Comparison of ENCODE assay signal across 34 cellular contexts in the genomic region with DNA sequence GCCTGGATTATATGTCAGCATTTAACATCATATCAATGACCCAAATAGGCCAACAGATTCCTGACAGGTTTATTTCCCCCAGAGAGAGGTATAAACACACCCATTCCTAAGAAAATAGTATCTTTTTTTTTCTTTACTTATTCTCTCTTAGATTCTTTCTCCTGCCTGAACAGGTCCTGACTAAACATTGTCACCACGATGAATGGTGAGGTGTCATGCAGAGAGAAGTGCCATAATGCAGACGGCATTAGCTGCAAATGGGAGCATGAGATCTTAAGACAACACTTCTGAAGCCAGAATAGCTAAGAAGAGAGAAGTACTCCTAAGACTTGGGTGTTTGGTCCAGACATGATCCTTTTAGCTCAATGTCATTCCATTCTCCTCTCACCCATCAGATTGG.
"Had no signal": no experiment of that assay in that cellular context is flagged by ENCODE, and none has a peak within 500 bp of the region (broad histone marks: within the 10 kb centered on the region; RNA-seq: fewer than 3 reads in every experiment).

No MANE protein-coding gene starts in this region.

- H3K27ac ChIP-seq: KMS-11 had no signal

- DNase-seq: Karpas-422, Kasumi-1, KG1, MG63, MM.1S, MV-4-11, NCI-H1048, NCI-H1092, NCI-H1105, NCI-H1105 treated with DMSO at 0.1 percent for 48 hours, NCI-H1417 treated with DMSO at 0.1 percent for 48 hours, NCI-H1436, NCI-H1436 treated with DMSO at 0.1 percent for 48 hours, NCI-H146, NCI-H1694, NCI-H1694 treated with DMSO at 0.1 percent for 48 hours, NCI-H187, NCI-H187 treated with DMSO at 0.1 percent for 48 hours, NCI-H1930, NCI-H2029, NCI-H2029 treated with DMSO at 0.1 percent for 48 hours, NCI-H2081, NCI-H2081 treated with DMSO at 0.1 percent for 48 hours, NCI-H2107, NCI-H2171, NCI-H2171 treated with DMSO at 0.1 percent for 48 hours, NCI-H2227 treated with DMSO at 0.1 percent for 48 hours, NCI-H226, NCI-H345, NCI-H446, NCI-H446 treated with DMSO at 0.1 percent for 48 hours, NCI-H510A, NCI-H510A treated with DMSO at 0.1 percent for 48 hours had no signal

- H3K9ac ChIP-seq: KMS-11 had no signal

- H3K4me2 ChIP-seq: KMS-11 had no signal

- H3K9me3 ChIP-seq: MG63 had no signal

- H3K36me3 ChIP-seq: MG63 had no signal

- H3K4me3 ChIP-seq: MG63 had no signal
